14 cellular contexts compared by ENCODE assay signal in genomic region chr9:132181796-132182521, GRCh38. TPM values are rescaled to one million over a fixed set of nuclear protein-coding genes. Genes with fewer than 3 reads are reported as not detected.
A peak's percentile ranks its signal among the peaks of the same experiment; 100 is the strongest.
DNase-seq lines count a peak whose midpoint lies in the region; ATAC-seq, FAIRE-seq and TF ChIP-seq lines count a peak whose summit lies in the region.
"Had no signal": no experiment of that assay in that cellular context is flagged by ENCODE, and none has a peak within 500 bp of the region (broad histone marks: within the 10 kb centered on the region; RNA-seq: fewer than 3 reads in every experiment).

No MANE protein-coding gene starts in this region.

- FAIRE-seq in HepG2 (lab: Jason Lieb, UNC) (no peak), H1 (lab: Jason Lieb, UNC) (no peak), GM12892 (lab: Jason Lieb, UNC) (no peak)

- H3K14ac ChIP-seq in H1 (ENCODE audit: insufficient read length), result no peak overlapping the region

- H4K91ac ChIP-seq in H1 (replicated peaks; ENCODE audit: insufficient read length, low read length), result no peak overlapping the region

- no peak overlapping the region for H3K4me3 ChIP-seq in HepG2 (replicated peaks in 1 of 3; ENCODE audit: insufficient read depth in 1 of 3, low read depth in 2 of 3, low read length in 3 of 3)
- no peak overlapping the region for H3K4me3 ChIP-seq in right lobe of liver
- H3K4me3 ChIP-seq in H1 (ENCODE audit: extremely low read depth in 1 of 4, insufficient read depth in 2 of 4, low read depth in 3 of 4, low read length in 4 of 4), result no peak overlapping the region
- no peak overlapping the region for H3K4me3 ChIP-seq in uterus
- H3K4me3 ChIP-seq: coronary artery, MG63 had no signal

- no peak for TF ChIP-seq POLR2A in HepG2 (IDR thresholded peaks at IDR 0.05; ENCODE audit: insufficient read depth in 1 of 2, low read depth in 2 of 2, low read length in 2 of 2)
- TF ChIP-seq POLR2A in right lobe of liver (IDR thresholded peaks at IDR 0.05), result no peak
- no peak for TF ChIP-seq POLR2A in H1 (IDR thresholded peaks at IDR 0.05; ENCODE audit: control extremely low read depth in 1 of 2, low read depth in 2 of 2, low read length in 2 of 2)
- no peak for TF ChIP-seq POLR2A in uterus (IDR thresholded peaks at IDR 0.05)
- no peak for TF ChIP-seq POLR2A in GM12892 (IDR thresholded peaks at IDR 0.05; ENCODE audit: low read depth, low read length)

- CTCF ChIA-PET in HepG2 (lab: Yijun Ruan, JAX; ENCODE audit: low intra/inter-chr PET ratio, low total read pairs) (no interaction called here), H1 (lab: Charles Lee; ENCODE audit: partially characterized antibody) (interaction anchor here (1.1 to 15.4 kb wide), 14 partner anchors 13 to 203 kb away, joined by 3 to 203 read pairs (median 4); no protein-coding TSS in a partner anchor)

- H2AFZ ChIP-seq in HepG2 (ENCODE audit: low read length), result no peak overlapping the region
- H2AFZ ChIP-seq in H1 (ENCODE audit: low read length), result no peak overlapping the region

- H3K4me1 Mint-ChIP-seq in mesothelial cell of epicardium (peaks cover 32% of the 10 kb centered on the region), T-helper 17 cell (no peaks in the 10 kb centered on the region)
- H3K4me1 Mint-ChIP-seq: activated naive CD4-positive, alpha-beta T cell treated with anti-CD3 and anti-CD28 coated beads, Interleukin-2, amount 50 U/mL, for 24 hours; natural killer cell had no signal

- H3K9ac ChIP-seq in HepG2 (ENCODE audit: insufficient read depth, low read depth, low read length), result no peak overlapping the region
- H3K9ac ChIP-seq in H1 (replicated peaks in 1 of 4; ENCODE audit: extremely low read depth in 1 of 4, low read depth in 3 of 4, low read length in 3 of 4), result no peak overlapping the region

- H3K4me1 ChIP-seq in HepG2 (ENCODE audit: insufficient read depth, low read length) (no peaks in the 10 kb centered on the region), right lobe of liver (no peaks in the 10 kb centered on the region), H1 (replicated peaks in 1 of 4; ENCODE audit: control insufficient read depth in 3 of 4, insufficient read depth in 4 of 4, low read length in 3 of 4) (peaks cover 8 to 39% (median 31%) of the 10 kb centered on the region in 4 experiments), uterus (no peaks in the 10 kb centered on the region)

- in situ Hi-C loops in HepG2 (cut with HindIII; ENCODE audit: extremely low pct_ligation_motif_present, low pct_unique_long_range_greater_than_20kb), result no loop called here

- DNase-seq in HepG2 (ENCODE audit: low spot score) (no peak), right lobe of liver (no peak), H1 (ENCODE audit: low read depth in 1 of 2, low spot score in 2 of 2) (no peak), mesothelial cell of epicardium (ENCODE audit: low spot score in 2 of 2, unreplicated experiment in 2 of 2) (no peak), uterus (peak; percentile 28 to 50), T-helper 17 cell (no peak), DMS 273 treated with DMSO at 0.1 percent for 48 hours (lab: John Stamatoyannopoulos, UW) (no peak), GM12892 (ENCODE audit: insufficient read length) (no peak)
- DNase-seq: MG63, natural killer cell, NCI-H774, SHP77 treated with DMSO at 0.1 percent for 48 hours had no signal

- WGBS in HepG2 (ENCODE audit: low lambda C conversion rate), result 45% methylated on average over 18 of the region's 22 CpGs
- WGBS in right lobe of liver (ENCODE audit: insufficient coverage, low coverage, low lambda C conversion rate, missing lambda C conversion rate), result 59% methylated on average over 9 of the region's 22 CpGs
- 86% methylated on average over 21 of the region's 22 CpGs; no CpG with 5 or more reads in 1 of the 2 experiments for WGBS in H1 (ENCODE audit: extremely low coverage in 1 of 2, insufficient coverage in 1 of 2, insufficient read length in 1 of 2, insufficient replicate concordance in 2 of 2, low coverage in 1 of 2, low lambda C conversion rate in 2 of 2, missing lambda C conversion rate in 1 of 2), 2 experiments

- TF ChIP-seq RAD21 in HepG2 (CRISPR knock-in tag; IDR thresholded peaks at IDR 0.05) (no peak), H1 (IDR thresholded peaks at IDR 0.05 in 1 of 2, conservative IDR thresholded peaks at IDR 0.05 in 1 of 2; ENCODE audit: low read depth in 2 of 2, low read length in 2 of 2) (no peak)

- ATAC-seq in HepG2 (no peak), right lobe of liver (no peak), T-helper 17 cell (no peak)
- ATAC-seq: natural killer cell had no signal

- peaks cover 8% of the 10 kb centered on the region; the same call in 1 of the 2 replicates for H4K20me1 ChIP-seq in HepG2 (ENCODE audit: insufficient read depth, low read length)
- no peaks in the 10 kb centered on the region for H4K20me1 ChIP-seq in H1 (replicated peaks in 1 of 2; ENCODE audit: control insufficient read depth in 1 of 2, insufficient read depth in 2 of 2, low read length in 2 of 2)

- H3K9me3 Mint-ChIP-seq in mesothelial cell of epicardium, result peaks cover 4% of the 10 kb centered on the region
- H3K9me3 Mint-ChIP-seq: activated naive CD4-positive, alpha-beta T cell treated with anti-CD3 and anti-CD28 coated beads, Interleukin-2, amount 50 U/mL, for 24 hours; natural killer cell had no signal

- H3K4me3 Mint-ChIP-seq in mesothelial cell of epicardium (no peak overlapping the region), T-helper 17 cell (no peak overlapping the region)
- H3K4me3 Mint-ChIP-seq: activated naive CD4-positive, alpha-beta T cell treated with anti-CD3 and anti-CD28 coated beads, Interleukin-2, amount 50 U/mL, for 24 hours; natural killer cell had no signal

- H2BK120ac ChIP-seq in H1 (replicated peaks; ENCODE audit: low read depth, low read length), result no peak overlapping the region

- H3K23ac ChIP-seq in H1 (ENCODE audit: insufficient read length), result no peak overlapping the region

- H3K4me2 ChIP-seq in HepG2 (ENCODE audit: low read depth, low read length), result no peak overlapping the region
- H3K4me2 ChIP-seq in H1 (ENCODE audit: insufficient read depth in 1 of 2, low read depth in 2 of 2, low read length in 2 of 2), result no peak overlapping the region

- H2BK15ac ChIP-seq in H1 (ENCODE audit: low read length), result 0 out of 2 replicates have a peak overlapping the region, but pooled peaks have one; percentile 46

- 0 out of 2 replicates have a peak overlapping the region, but pooled peaks have one; percentile 68 for H2BK12ac ChIP-seq in H1 (ENCODE audit: low read depth, low read length)

- no peaks in the 10 kb centered on the region for H3K9me3 ChIP-seq in HepG2 (ENCODE audit: low read length)
- H3K9me3 ChIP-seq in right lobe of liver, result no peaks in the 10 kb centered on the region
- no peaks in the 10 kb centered on the region for H3K9me3 ChIP-seq in H1 (ENCODE audit: insufficient read depth in 2 of 2, low read depth in 1 of 2, low read length in 1 of 2)
- H3K9me3 ChIP-seq in uterus, result no peaks in the 10 kb centered on the region
- H3K9me3 ChIP-seq in T-helper 17 cell (ENCODE audit: control insufficient read depth, low read length, poor library complexity, severe bottlenecking), result no peaks in the 10 kb centered on the region
- H3K9me3 ChIP-seq: MG63 had no signal

- intact Hi-C loops in HepG2 (cut with micrococcal nuclease; ENCODE audit: unreplicated experiment), result no loop called here
- intact Hi-C loops in right lobe of liver (cut with DNase I), result no loop called here
- intact Hi-C loops in uterus (cut with DNase I; ENCODE audit: low total_unique reads), result no loop called here

- H3K27me3 ChIP-seq in HepG2 (ENCODE audit: control insufficient read depth in 1 of 2, insufficient read depth in 2 of 2, low read length in 2 of 2) (peaks cover 15 to 76% of the 10 kb centered on the region in 2 experiments), right lobe of liver (no peaks in the 10 kb centered on the region), H1 (replicated peaks in 1 of 4; ENCODE audit: control insufficient read depth in 3 of 4, extremely low read depth in 1 of 4, insufficient read depth in 3 of 4, low read length in 3 of 4) (peaks cover 0 to 10% (median 9%) of the 10 kb centered on the region in 4 experiments; a peak in 6 of 7 replicates), uterus (no peaks in the 10 kb centered on the region)

- no peaks in the 10 kb centered on the region for H3K36me3 Mint-ChIP-seq in mesothelial cell of epicardium
- H3K36me3 Mint-ChIP-seq in T-helper 17 cell (ENCODE audit: low read depth), result no peaks in the 10 kb centered on the region
- H3K36me3 Mint-ChIP-seq: activated naive CD4-positive, alpha-beta T cell treated with anti-CD3 and anti-CD28 coated beads, Interleukin-2, amount 50 U/mL, for 24 hours; natural killer cell had no signal

- no peak overlapping the region for H3K4ac ChIP-seq in H1 (replicated peaks; ENCODE audit: insufficient read length, low read depth, low read length)

- H4K5ac ChIP-seq in H1 (ENCODE audit: insufficient read length, low read depth, low read length), result no peak overlapping the region

- H3K27ac Mint-ChIP-seq in mesothelial cell of epicardium (peak overlapping the region; percentile 30), T-helper 17 cell (no peak overlapping the region)
- H3K27ac Mint-ChIP-seq: activated naive CD4-positive, alpha-beta T cell treated with anti-CD3 and anti-CD28 coated beads, Interleukin-2, amount 50 U/mL, for 24 hours; natural killer cell had no signal

- no peak overlapping the region for H3K56ac ChIP-seq in H1 (replicated peaks; ENCODE audit: insufficient read length, low read depth, low read length)

- H3K36me3 ChIP-seq in HepG2 (replicated peaks in 1 of 2; ENCODE audit: control insufficient read depth in 1 of 2, insufficient read depth in 2 of 2, low read length in 2 of 2) (no peaks in the 10 kb centered on the region), right lobe of liver (no peaks in the 10 kb centered on the region), H1 (ENCODE audit: control insufficient read depth in 2 of 4, insufficient read depth in 4 of 4, low read length in 3 of 4) (no peaks in the 10 kb centered on the region), uterus (no peaks in the 10 kb centered on the region)
- H3K36me3 ChIP-seq: MG63 had no signal

- H2AK5ac ChIP-seq in H1 (ENCODE audit: low read depth, low read length), result no peak overlapping the region

- no peak overlapping the region for H4K8ac ChIP-seq in H1 (ENCODE audit: extremely low read depth, insufficient read depth, low read length)

- no peak overlapping the region for H2BK5ac ChIP-seq in H1 (ENCODE audit: low read depth, low read length)

- POLR2A ChIA-PET in HepG2 (lab: Yijun Ruan, JAX), result no interaction called here
- POLR2A ChIA-PET in H1 (lab: Charles Lee; ENCODE audit: partially characterized antibody), result interaction anchor here (1.2 to 1.5 kb wide), 2 partner anchors 10 to 12 kb away, joined by 3 read pairs; no protein-coding TSS in a partner anchor

- H3K79me1 ChIP-seq in H1 (ENCODE audit: low read depth, low read length), result no peaks in the 10 kb centered on the region

- H2BK20ac ChIP-seq in H1 (ENCODE audit: low read length), result 0 out of 2 replicates have a peak overlapping the region, but pooled peaks have one; percentile 32

- TF ChIP-seq CTCF in HepG2 (CRISPR knock-in tag; IDR thresholded peaks at IDR 0.05) (no peak), right lobe of liver (IDR thresholded peaks at IDR 0.05) (no peak), H1 (IDR thresholded peaks at IDR 0.05; ENCODE audit: control extremely low read depth in 1 of 3, insufficient read depth in 1 of 3, low read depth in 1 of 3, low read length in 3 of 3) (no peak), mesothelial cell of epicardium (IDR thresholded peaks at IDR 0.05; ENCODE audit: unreplicated experiment) (no peak), uterus (IDR thresholded peaks at IDR 0.05) (no peak)

- TF ChIP-seq EP300 in HepG2 (IDR thresholded peaks at IDR 0.05; ENCODE audit: low read depth in 2 of 2, low read length in 2 of 2), result no peak
- no peak for TF ChIP-seq EP300 in HepG2 (CRISPR knock-in tag; IDR thresholded peaks at IDR 0.05; ENCODE audit: borderline replicate concordance)
- TF ChIP-seq EP300 in H1 (IDR thresholded peaks at IDR 0.05; ENCODE audit: borderline replicate concordance in 1 of 2, low read depth in 2 of 2, low read length in 2 of 2), result no peak

- H3K27ac ChIP-seq in HepG2 (ENCODE audit: extremely low read length, insufficient read depth, low read length), result no peak overlapping the region
- H3K27ac ChIP-seq in right lobe of liver, result no peak overlapping the region
- H3K27ac ChIP-seq in H1 (ENCODE audit: low read depth, low read length), result no peak overlapping the region
- H3K27ac ChIP-seq in uterus, result peak overlapping the region in 1 of 2 donors; percentile 63
- H3K27ac ChIP-seq: coronary artery had no signal

- peaks cover 62% of the 10 kb centered on the region for H3K27me3 Mint-ChIP-seq in mesothelial cell of epicardium (ENCODE audit: low read depth)
- H3K27me3 Mint-ChIP-seq in T-helper 17 cell, result peaks cover 43% of the 10 kb centered on the region

- no peaks in the 10 kb centered on the region for H3K79me2 ChIP-seq in HepG2 (ENCODE audit: insufficient read depth, low read length)
- no peaks in the 10 kb centered on the region for H3K79me2 ChIP-seq in H1 (ENCODE audit: control insufficient read depth in 1 of 2, insufficient read depth in 2 of 2, low read length in 2 of 2)

- no TSS peak for BruUV-seq in HepG2 (replicated peaks; lab: Mats Ljungman, UMichigan)

- H3K18ac ChIP-seq in H1 (ENCODE audit: extremely low read depth, low read length), result peak overlapping the region; percentile 44

- no peaks in the 10 kb centered on the region for H3K23me2 ChIP-seq in H1 (ENCODE audit: low read depth, low read length)

RNA-seq across cellular contexts. Expression of gene NTNG2, which starts 20.1 kb away (rescaled TPM):
- total RNA-seq in HepG2 (2016; rRNA removed; fragmentation: Illumina TruSeq; extraction: Trizol) (0.02 TPM in 1 of 2 replicates, not detected in the other), right lobe of liver (1 to 10 TPM in 1 of 6 experiments, under 1 TPM in 5; 0.12 to 1.6 (median 0.24) TPM), mesothelial cell of epicardium (6.4 to 8.3 TPM (median 8.1 TPM) in 3 replicates), uterus (1 to 10 TPM in 2 of 4 donors, not detected in 2; 1.4 to 4.4 TPM), T-helper 17 cell (1 to 10 TPM; 3.3 to 3.6 TPM)
- not detected in 2 replicates for total RNA-seq in HepG2 (2016; cell fraction: cytosol; rRNA removed; fragmentation: Illumina TruSeq; extraction: Trizol; ENCODE audit: low read depth)
- not detected in 2 replicates for total RNA-seq in HepG2 (2016; cell fraction: insoluble cytoplasmic fraction; rRNA removed; fragmentation: Illumina TruSeq; extraction: Trizol)
- total RNA-seq in HepG2 (2016; cell fraction: membrane; rRNA removed; fragmentation: Illumina TruSeq; extraction: Trizol), result not detected in 2 replicates
- not detected in 2 replicates for total RNA-seq in HepG2 (2016; cell fraction: nucleus; rRNA removed; fragmentation: Illumina TruSeq; extraction: Trizol)
- polyA plus RNA-seq in HepG2 (2011; rRNA removed) (0.36 TPM in 1 of 2 replicates, not detected in the other), H1 (2011; rRNA removed) (1.2 and 1.5 TPM in 2 replicates)
- 0.01 and 0.34 TPM in 2 replicates for polyA plus RNA-seq in HepG2 (2011; cell fraction: cytosol; rRNA removed)
- polyA plus RNA-seq in HepG2 (2011; cell fraction: nucleus; rRNA removed), result 0.96 and 1.5 TPM in 2 replicates
- polyA plus RNA-seq in HepG2 (2012), result not detected in 2 replicates
- not detected in 2 replicates for polyA plus RNA-seq in HepG2 (2016; cell fraction: cytosol; fragmentation: Illumina TruSeq; extraction: Trizol; ENCODE audit: low read depth)
- polyA plus RNA-seq in HepG2 (2016; cell fraction: insoluble cytoplasmic fraction; fragmentation: Illumina TruSeq; extraction: Trizol; ENCODE audit: low read depth), result not detected in 2 replicates
- 0.27 TPM in 1 of 2 replicates, not detected in the other for polyA plus RNA-seq in HepG2 (2016; cell fraction: membrane; fragmentation: Illumina TruSeq; extraction: Trizol; ENCODE audit: low read depth)
- not detected in 2 replicates for polyA plus RNA-seq in HepG2 (2016; cell fraction: nucleus; fragmentation: Illumina TruSeq; extraction: Trizol; ENCODE audit: insufficient read depth, low read depth)
- 0.02 and 0.05 TPM in 2 replicates for polyA minus RNA-seq in HepG2 (2011; rRNA and poly(A)+ RNA removed; ENCODE audit: low replicate concordance)
- polyA minus RNA-seq in HepG2 (2011; cell fraction: cytosol; rRNA and poly(A)+ RNA removed), result not detected in 2 replicates
- not detected in 2 replicates for polyA minus RNA-seq in HepG2 (2011; cell fraction: nucleus; rRNA and poly(A)+ RNA removed)
- 0.52 and 1.4 TPM in 2 replicates for total RNA-seq in H1 (2021; fragmentation: NEBNext Ultra II Directional; extraction: Animal tissue kit (Norgen Biotek cat#: 25700))
- polyA plus RNA-seq in H1 (2011; cell fraction: cytosol; rRNA removed), result 2.6 TPM
- polyA plus RNA-seq in H1 (2011; cell fraction: nucleus; rRNA removed), result 2.6 TPM
- polyA plus RNA-seq in H1 (2012, experiment 1 of 2), result 0.29 to 2.3 TPM (median 1.3 TPM) in 4 replicates
- 0.37 TPM for polyA plus RNA-seq in H1 (2012, experiment 2 of 2)
- polyA plus RNA-seq in H1 (2013, experiment 1 of 2), result 0.30 TPM
- polyA plus RNA-seq in H1 (2013, experiment 2 of 2), result 0.61 TPM
- 0.57 and 0.80 TPM in 2 replicates for polyA minus RNA-seq in H1 (2011; rRNA and poly(A)+ RNA removed)
- 1.7 TPM for polyA minus RNA-seq in H1 (2011; cell fraction: cytosol; rRNA and poly(A)+ RNA removed)
- polyA minus RNA-seq in H1 (2011; cell fraction: nucleus; rRNA and poly(A)+ RNA removed), result 1.1 TPM
- polyA plus RNA-seq in GM12892 (2012; ENCODE audit: missing spikeins), result not detected

Comparison
In these comparisons a context has a peak if more than half of its experiments do, and no peak if none do; other contexts are left out.
1. DNase-seq: peak in uterus (2 of 2); none in HepG2 (single experiment), right lobe of liver (0 of 3), H1 (0 of 2), mesothelial cell of epicardium (0 of 2), T-helper 17 cell (0 of 3), DMS 273 treated with DMSO at 0.1 percent for 48 hours (single experiment) and GM12892 (single experiment).